In the genomic region with DNA sequence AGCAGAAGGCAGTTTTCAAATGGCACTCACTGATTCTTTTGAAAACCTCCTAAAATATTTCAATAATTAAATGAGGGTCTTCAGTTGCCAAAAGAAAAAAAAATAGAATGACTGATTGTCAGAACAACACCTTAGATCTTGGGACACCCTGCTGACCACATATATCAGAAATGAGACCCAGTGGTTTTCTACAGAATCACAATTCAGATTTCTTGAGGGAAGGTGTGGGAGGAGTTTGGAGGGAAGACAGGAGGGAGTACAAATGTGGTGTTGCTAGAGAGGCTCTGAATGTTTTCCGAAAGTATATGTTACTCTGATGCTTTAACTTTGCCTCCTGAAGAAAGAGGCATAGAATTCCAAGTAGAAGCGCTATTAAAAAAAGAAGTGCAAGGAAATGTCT, we compare ENCODE assay signal across 21 cellular contexts.
"Had no signal": no experiment of that assay in that cellular context is flagged by ENCODE, and none has a peak within 500 bp of the region (broad histone marks: within the 10 kb centered on the region; RNA-seq: fewer than 3 reads in every experiment).

No MANE protein-coding gene starts in this region.

- H3K27me3 ChIP-seq: brain microvascular endothelial cell, stomach, testis, upper lobe of left lung had no signal

- H3K4me3 ChIP-seq: prostate gland, skin epidermis, stomach, testis, upper lobe of left lung had no signal

- H3K4me3 Mint-ChIP-seq: activated naive CD8-positive, alpha-beta T cell treated with anti-CD3 and anti-CD28 coated beads, Interleukin-2, amount 10 ng/mL, durations not matched to agents 7 days and 5 days; central memory CD8-positive, alpha-beta T cell; nephron had no signal

- H3K36me3 ChIP-seq: brain microvascular endothelial cell, prostate gland, stomach, upper lobe of left lung had no signal

- H3K9me3 Mint-ChIP-seq: activated naive CD8-positive, alpha-beta T cell treated with anti-CD3 and anti-CD28 coated beads, Interleukin-2, amount 10 ng/mL, durations not matched to agents 7 days and 5 days; central memory CD8-positive, alpha-beta T cell; nephron had no signal

- ATAC-seq: right cardiac atrium had no signal

- DNase-seq: activated CD4-positive, alpha-beta T cell treated with anti-CD3 and anti-CD28 coated beads, Interleukin-2, amount 50 U/mL, for 48 hours; activated CD8-positive, alpha-beta memory T cell treated with anti-CD3 and anti-CD28 coated beads, Interleukin-2, amount 50 U/mL, for 4 hours; activated effector memory CD4-positive, alpha-beta T cell treated with anti-CD3 and anti-CD28 coated beads, Interleukin-2, amount 50 U/mL, for 16 hours; activated naive CD8-positive, alpha-beta T cell treated with anti-CD3 and anti-CD28 coated beads, Interleukin-2, amount 10 ng/mL, durations not matched to agents 7 days and 5 days; anterior cingulate cortex; brain microvascular endothelial cell; cortex of kidney; effector memory CD4-positive, alpha-beta T cell; head of caudate nucleus; mesendoderm; occipital lobe; right cardiac atrium; SIG-M5; stimulated activated CD4-positive, alpha-beta T cell treated with anti-CD3 and anti-CD28 coated beads, Interleukin-4, amount 100 ng/mL, for 24 hours; stomach; testis; upper lobe of left lung had no signal

- H3K4me1 ChIP-seq: prostate gland, stomach, testis had no signal

- H3K27ac ChIP-seq: brain microvascular endothelial cell, prostate gland, stomach, testis, upper lobe of left lung had no signal

- H3K27ac Mint-ChIP-seq: activated naive CD8-positive, alpha-beta T cell treated with anti-CD3 and anti-CD28 coated beads, Interleukin-2, amount 10 ng/mL, durations not matched to agents 7 days and 5 days had no signal

- H3K36me3 Mint-ChIP-seq: activated naive CD8-positive, alpha-beta T cell treated with anti-CD3 and anti-CD28 coated beads, Interleukin-2, amount 10 ng/mL, durations not matched to agents 7 days and 5 days had no signal

- H3K27me3 Mint-ChIP-seq: activated naive CD8-positive, alpha-beta T cell treated with anti-CD3 and anti-CD28 coated beads, Interleukin-2, amount 10 ng/mL, durations not matched to agents 7 days and 5 days; central memory CD8-positive, alpha-beta T cell had no signal
